25 cellular contexts compared by ENCODE assay signal in genomic region chr10:95382174-95382573, GRCh38.
"Had no signal": no experiment of that assay in that cellular context is flagged by ENCODE, and none has a peak within 500 bp of the region (broad histone marks: within the 10 kb centered on the region; RNA-seq: fewer than 3 reads in every experiment).

No MANE protein-coding gene starts in this region.

- H3K27ac ChIP-seq: right lobe of liver, skin epidermis had no signal

- H3K9me3 ChIP-seq: heart left ventricle, right lobe of liver, tibial nerve had no signal

- ATAC-seq: activated CD8-positive, alpha-beta memory T cell treated with anti-CD3 and anti-CD28 coated beads, Interleukin-2, amount 10 ng/mL, durations not matched to agents 7 days and 5 days; activated CD8-positive, alpha-beta T cell treated with anti-CD3 and anti-CD28 coated beads for 36 hours; activated T-cell treated with anti-CD3 and anti-CD28 coated beads, Interleukin-2, amount 50 U/mL, for 72 hours; right lobe of liver; stimulated activated naive CD8-positive, alpha-beta T cell treated with anti-CD3 and anti-CD28 coated beads, Interleukin-15, Interleukin-2, amounts not matched to agents 100 U/mL and 50 U/mL, for 24 hours; WTC11 had no signal

- H3K4me3 ChIP-seq: cardiac muscle cell, heart left ventricle, right lobe of liver, skin epidermis, tibial nerve had no signal

- H3K27me3 ChIP-seq: cardiac muscle cell, heart left ventricle, right lobe of liver, tibial nerve had no signal

- H3K36me3 ChIP-seq: cardiac muscle cell had no signal

- DNase-seq: activated CD4-positive, alpha-beta T cell treated with anti-CD3 and anti-CD28 coated beads for 1 hour; activated CD4-positive, alpha-beta T cell treated with anti-CD3 and anti-CD28 coated beads, Interleukin-2, amount 50 U/mL, for 1 hour; activated CD8-positive, alpha-beta memory T cell treated with anti-CD3 and anti-CD28 coated beads, Interleukin-2, amount 10 ng/mL, durations not matched to agents 7 days and 5 days; activated CD8-positive, alpha-beta T cell treated with anti-CD3 and anti-CD28 coated beads for 36 hours; activated naive CD4-positive, alpha-beta T cell; activated T-cell treated with anti-CD3 and anti-CD28 coated beads for 4 hours; activated T-cell treated with anti-CD3 and anti-CD28 coated beads, Interleukin-2, amount 50 U/mL, for 72 hours; anterior cingulate cortex; cortex of kidney; foreskin fibroblast; heart left ventricle; hypothalamus; immature natural killer cell; kidney; posterior cingulate gyrus; right lobe of liver; stimulated activated CD4-positive, alpha-beta T cell treated with anti-CD3 and anti-CD28 coated beads, Interleukin-12 subunit alpha, Interleukin-12 subunit beta, amount 100 ng/mL, for 4 hours; stimulated activated CD4-positive, alpha-beta T cell treated with anti-CD3 and anti-CD28 coated beads, Interleukin-4, amount 100 ng/mL, for 1 hour; stimulated activated naive CD8-positive, alpha-beta T cell treated with anti-CD3 and anti-CD28 coated beads, Interleukin-15, Interleukin-2, amounts not matched to agents 100 U/mL and 50 U/mL, for 24 hours; substantia nigra; T-helper 2 cell had no signal
